ENCODE assay signal across 8 cellular contexts in genomic region chr7:128608678-128609421, GRCh38.
DNase-seq lines count a peak whose midpoint lies in the region; ATAC-seq and TF ChIP-seq lines count a peak whose summit lies in the region.
"Not testable (repeated sequence)": the region's sequence is repeated elsewhere in the genome, so short reads cannot be mapped to it uniquely, and the experiment has no call there.

No MANE protein-coding gene starts in this region.

- not testable (repeated sequence) for H2BK20ac ChIP-seq in H9 (ENCODE audit: low read depth, low read length, poor library complexity, severe bottlenecking)

- not testable (repeated sequence) for H3K23me2 ChIP-seq in H9 (ENCODE audit: insufficient read length, low read depth, low read length, poor library complexity, severe bottlenecking)

- TF ChIP-seq EP300 in tibial nerve (IDR thresholded peaks at IDR 0.05): not testable (repeated sequence)

- peak overlapping the region in 1 of 3 experiments; percentile 61; a peak in 1 of 7 replicates for H3K27ac Mint-ChIP-seq in H9
- H3K27ac Mint-ChIP-seq in activated T-helper 17 cell treated with anti-CD3 and anti-CD28 coated beads, Interleukin-2, amount 50 U/mL, for 72 hours: peak overlapping the region; percentile 77
- peak overlapping the region; percentile 64 to 95 (median 91) for H3K27ac Mint-ChIP-seq in naive thymus-derived CD8-positive, alpha-beta T cell

- not testable (repeated sequence) for H3K4me1 Mint-ChIP-seq in H9; activated T-helper 17 cell treated with anti-CD3 and anti-CD28 coated beads, Interleukin-2, amount 50 U/mL, for 72 hours; naive thymus-derived CD8-positive, alpha-beta T cell

- not testable (repeated sequence) for H3K9me3 ChIP-seq in H9 (ENCODE audit: control insufficient read depth, low read depth, low read length); fibroblast of lung (ENCODE audit: control insufficient read depth, insufficient read depth, low read depth, low read length); tibial nerve

- not testable (repeated sequence) for H2BK15ac ChIP-seq in H9 (ENCODE audit: low read depth, low read length)

- POLR2A ChIA-PET in naive thymus-derived CD8-positive, alpha-beta T cell (lab: Charles Lee): not testable (repeated sequence)

- H4K20me1 ChIP-seq in H9 (ENCODE audit: control insufficient read depth, insufficient read depth, insufficient read length); fibroblast of lung (ENCODE audit: control insufficient read depth, extremely low read depth, insufficient read depth, low read length): not testable (repeated sequence)

- H3K27me3 Mint-ChIP-seq in H9 (ENCODE audit: low read depth); activated T-helper 17 cell treated with anti-CD3 and anti-CD28 coated beads, Interleukin-2, amount 50 U/mL, for 72 hours; naive thymus-derived CD8-positive, alpha-beta T cell: not testable (repeated sequence)

- H3K27ac ChIP-seq in H9 (ENCODE audit: insufficient read length, low read depth, low read length); fibroblast of lung (ENCODE audit: insufficient read depth, low read length); tibial nerve: not testable (repeated sequence)

- not testable (repeated sequence) for H3K27me3 ChIP-seq in GM06990 (replicated peaks; ENCODE audit: control insufficient read depth, insufficient read depth, low read length); H9 (ENCODE audit: insufficient read depth, low read length); fibroblast of lung (ENCODE audit: control insufficient read depth, insufficient read depth, low read length); tibial nerve

- H3K9ac ChIP-seq in H9 (ENCODE audit: extremely low read depth, insufficient read length, low read length); fibroblast of lung (ENCODE audit: insufficient read depth, low read length): not testable (repeated sequence)

- H4K8ac ChIP-seq in H9 (replicated peaks; ENCODE audit: insufficient read length, low read depth, low read length): not testable (repeated sequence)

- H2AFZ ChIP-seq in H9 (ENCODE audit: low read length); fibroblast of lung (ENCODE audit: low read length): not testable (repeated sequence)

- H3K4me3 ChIP-seq in GM06990 (replicated peaks; ENCODE audit: low read depth, low read length); tibial nerve: not testable (repeated sequence)
- H3K4me3 ChIP-seq in fibroblast of lung (replicated peaks in 1 of 4; ENCODE audit: control extremely low read depth in 1 of 4, insufficient read depth in 1 of 4, low read depth in 3 of 4, low read length in 4 of 4): peak overlapping the region in 2 of 4 experiments; percentile 41 to 58

- not testable (repeated sequence) for H4K91ac ChIP-seq in H9 (ENCODE audit: insufficient read length, low read depth, low read length)

- DNase-seq in GM06990 (ENCODE audit: extremely low read depth, insufficient read length) (peak; percentile 34), M059J (ENCODE audit: low read depth) (peak; percentile 52), RKO (ENCODE audit: low spot score) (peak; percentile 80), fibroblast of lung (ENCODE audit: low read depth in 2 of 2) (peak; percentile 59 to 60), tibial nerve (ENCODE audit: low spot score in 2 of 2) (peak in 1 of 2 donors; percentile 58)
- DNase-seq in H9: not testable (repeated sequence)
- DNase-seq in naive thymus-derived CD8-positive, alpha-beta T cell: peak in 9 of 10 donors; percentile 27 to 71 (median 55)

- not testable (repeated sequence) for H3K79me2 ChIP-seq in H9 (ENCODE audit: insufficient read depth, low read length); fibroblast of lung (ENCODE audit: control insufficient read depth, insufficient read depth, low read length)

- TF ChIP-seq CTCF in GM06990 (IDR thresholded peaks at IDR 0.05; ENCODE audit: insufficient read depth, low read length, poor library complexity, severe bottlenecking) (peak; percentile 26), H9 (conservative IDR thresholded peaks at IDR 0.05) (peak; percentile 65), fibroblast of lung (conservative IDR thresholded peaks at IDR 0.05 in 1 of 2, IDR thresholded peaks at IDR 0.05 in 1 of 2; ENCODE audit: low read depth in 1 of 2, low read length in 2 of 2) (peak in 1 of 2 donors; percentile 39), tibial nerve (IDR thresholded peaks at IDR 0.05) (peak; percentile 37 to 69 (median 39))

- not testable (repeated sequence) for H2BK12ac ChIP-seq in H9 (ENCODE audit: insufficient read length, low read depth, low read length)

- not testable (repeated sequence) for TF ChIP-seq POLR2A in tibial nerve (IDR thresholded peaks at IDR 0.05)

- not testable (repeated sequence) for H3K4me2 ChIP-seq in H9 (ENCODE audit: insufficient read depth, insufficient read length, low read length)
- H3K4me2 ChIP-seq in fibroblast of lung (ENCODE audit: extremely low read depth, insufficient read depth, low read length): peak overlapping the region; percentile 80

- peaks cover 4 to 20% (median 10%) of the 10 kb centered on the region in 3 experiments; a peak in 6 of 7 replicates for H3K36me3 Mint-ChIP-seq in H9 (ENCODE audit: insufficient read depth in 1 of 3, low read depth in 3 of 3)
- peaks cover 41% of the 10 kb centered on the region for H3K36me3 Mint-ChIP-seq in activated T-helper 17 cell treated with anti-CD3 and anti-CD28 coated beads, Interleukin-2, amount 50 U/mL, for 72 hours (ENCODE audit: low read depth)
- H3K36me3 Mint-ChIP-seq in naive thymus-derived CD8-positive, alpha-beta T cell: peaks cover 0 to 51% (median 0%) of the 10 kb centered on the region in 3 donors

- H2BK120ac ChIP-seq in H9 (ENCODE audit: low read depth, low read length, poor library complexity, severe bottlenecking): not testable (repeated sequence)

- no CpG with 5 or more reads among the region's 6 CpGs for WGBS in H9 (ENCODE audit: extremely low coverage, insufficient read length, low lambda C conversion rate)
- 9 to 10% methylated on average over 6 of the region's 6 CpGs for WGBS in tibial nerve, 2 donors

- not testable (repeated sequence) for H3K79me1 ChIP-seq in H9 (ENCODE audit: insufficient read depth, low read depth, low read length, poor library complexity, severe bottlenecking)

- H3K23ac ChIP-seq in H9 (ENCODE audit: insufficient read length, low read depth, low read length): not testable (repeated sequence)

- not testable (repeated sequence) for H3K4me3 Mint-ChIP-seq in H9
- peak overlapping the region; percentile 81 for H3K4me3 Mint-ChIP-seq in activated T-helper 17 cell treated with anti-CD3 and anti-CD28 coated beads, Interleukin-2, amount 50 U/mL, for 72 hours
- peak overlapping the region; percentile 58 to 89 (median 85) for H3K4me3 Mint-ChIP-seq in naive thymus-derived CD8-positive, alpha-beta T cell

- H3K18ac ChIP-seq in H9 (ENCODE audit: insufficient read length, low read depth, low read length): not testable (repeated sequence)

- H3K9me3 Mint-ChIP-seq in H9; activated T-helper 17 cell treated with anti-CD3 and anti-CD28 coated beads, Interleukin-2, amount 50 U/mL, for 72 hours; naive thymus-derived CD8-positive, alpha-beta T cell: not testable (repeated sequence)

- not testable (repeated sequence) for H3K4me1 ChIP-seq in H9 (ENCODE audit: insufficient read depth, low read length); fibroblast of lung (ENCODE audit: control insufficient read depth, extremely low read depth, insufficient read depth, low read length); tibial nerve

- H3K36me3 ChIP-seq in GM06990 (ENCODE audit: control insufficient read depth, insufficient read depth, low read length); fibroblast of lung (ENCODE audit: control insufficient read depth, insufficient read depth, low read length): not testable (repeated sequence)
- peaks cover 0 to 20% (median 0%) of the 10 kb centered on the region in 3 donors for H3K36me3 ChIP-seq in tibial nerve

- not testable (repeated sequence) for H3K14ac ChIP-seq in H9 (ENCODE audit: insufficient read depth, low read length)

- not testable (repeated sequence) for H4K5ac ChIP-seq in H9 (ENCODE audit: insufficient read length, low read depth, low read length)

- not testable (repeated sequence) for H3K56ac ChIP-seq in H9 (ENCODE audit: insufficient read length, low read depth, low read length)

- H2AK5ac ChIP-seq in H9 (ENCODE audit: insufficient read length, low read length): not testable (repeated sequence)

- peak; percentile 94 for ATAC-seq in activated T-helper 17 cell treated with anti-CD3 and anti-CD28 coated beads, Interleukin-2, amount 50 U/mL, for 72 hours (replicated peaks)
- peak; percentile 97 to 98 for ATAC-seq in naive thymus-derived CD8-positive, alpha-beta T cell

- not testable (repeated sequence) for H2BK5ac ChIP-seq in H9 (ENCODE audit: insufficient read length, low read length)

- H3K4ac ChIP-seq in H9 (ENCODE audit: low read depth, low read length): not testable (repeated sequence)

- not testable (repeated sequence) for H3T11ph ChIP-seq in H9 (ENCODE audit: low read length)
